14 cellular contexts compared by ENCODE assay signal in genomic region chr6:155524249-155524651, GRCh38.
DNase-seq lines count a peak whose midpoint lies in the region; ATAC-seq, FAIRE-seq and TF ChIP-seq lines count a peak whose summit lies in the region.
"Had no signal": no experiment of that assay in that cellular context is flagged by ENCODE, and none has a peak within 500 bp of the region (broad histone marks: within the 10 kb centered on the region; RNA-seq: fewer than 3 reads in every experiment).

No MANE protein-coding gene starts in this region.

- TF ChIP-seq CTCF in H1 (IDR thresholded peaks at IDR 0.05; ENCODE audit: control extremely low read depth in 1 of 3, insufficient read depth in 1 of 3, low read depth in 1 of 3, low read length in 3 of 3) (no peak), dorsolateral prefrontal cortex (IDR thresholded peaks at IDR 0.05 in 54 of 56, conservative IDR thresholded peaks at IDR 0.05 in 2 of 56; ENCODE audit: low read depth in 1 of 56, partially characterized antibody in 56 of 56) (no peak), thyroid gland (IDR thresholded peaks at IDR 0.05) (no peak)

- H2BK20ac ChIP-seq in H1 (ENCODE audit: low read length) = no peak overlapping the region

- H3K27me3 Mint-ChIP-seq in activated naive CD4-positive, alpha-beta T cell treated with anti-CD3 and anti-CD28 coated beads for 36 hours (ENCODE audit: low read depth) = no peaks in the 10 kb centered on the region

- H3K36me3 ChIP-seq in H1 (ENCODE audit: control insufficient read depth in 2 of 4, insufficient read depth in 4 of 4, low read length in 3 of 4) (no peaks in the 10 kb centered on the region), thyroid gland (no peaks in the 10 kb centered on the region)
- H3K36me3 ChIP-seq: esophagus muscularis mucosa, left ventricle myocardium inferior had no signal

- H2BK12ac ChIP-seq in H1 (ENCODE audit: low read depth, low read length) = no peak overlapping the region

- no peak overlapping the region for H3K4me3 Mint-ChIP-seq in activated naive CD4-positive, alpha-beta T cell treated with anti-CD3 and anti-CD28 coated beads for 36 hours
- H3K4me3 Mint-ChIP-seq in stimulated activated effector memory CD8-positive, alpha-beta T cell treated with anti-CD3 and anti-CD28 coated beads, Interleukin-12 subunit alpha, Interleukin-12 subunit beta, amount 100 ng/mL, for 72 hours = no peak overlapping the region
- H3K4me3 Mint-ChIP-seq: CD4-positive, alpha-beta memory T cell had no signal

- no peak overlapping the region for H2AK5ac ChIP-seq in H1 (ENCODE audit: low read depth, low read length)

- no peaks in the 10 kb centered on the region for H3K23me2 ChIP-seq in H1 (ENCODE audit: low read depth, low read length)

- H3K4me2 ChIP-seq in H1 (ENCODE audit: insufficient read depth in 1 of 2, low read depth in 2 of 2, low read length in 2 of 2) = no peak overlapping the region

- H2BK5ac ChIP-seq in H1 (ENCODE audit: low read depth, low read length) = no peak overlapping the region

- no peak overlapping the region for H2BK120ac ChIP-seq in H1 (replicated peaks; ENCODE audit: low read depth, low read length)

- TF ChIP-seq EP300 in H1 (IDR thresholded peaks at IDR 0.05; ENCODE audit: borderline replicate concordance in 1 of 2, low read depth in 2 of 2, low read length in 2 of 2) = no peak

- no peak overlapping the region for H4K5ac ChIP-seq in H1 (ENCODE audit: insufficient read length, low read depth, low read length)

- CTCF ChIA-PET in activated naive CD4-positive, alpha-beta T cell treated with anti-CD3 and anti-CD28 coated beads for 36 hours (lab: Charles Lee) = interaction anchor here (1.0 to 1.2 kb wide), 2 partner anchors 13 to 352 kb away, joined by 3 to 4 read pairs; no protein-coding TSS in a partner anchor
- CTCF ChIA-PET in H1 (lab: Charles Lee; ENCODE audit: partially characterized antibody) = interaction anchor here (1.0 to 1.3 kb wide), 3 partner anchors 69 to 198 kb away, joined by 3 to 6 read pairs (median 3); partner anchors contain the start of gene NOX3

- TF ChIP-seq RAD21 in H1 (IDR thresholded peaks at IDR 0.05 in 1 of 2, conservative IDR thresholded peaks at IDR 0.05 in 1 of 2; ENCODE audit: low read depth in 2 of 2, low read length in 2 of 2) = no peak

- peaks cover 49% of the 10 kb centered on the region for H3K4me1 Mint-ChIP-seq in activated naive CD4-positive, alpha-beta T cell treated with anti-CD3 and anti-CD28 coated beads for 36 hours (ENCODE audit: low read depth)
- H3K4me1 Mint-ChIP-seq in stimulated activated effector memory CD8-positive, alpha-beta T cell treated with anti-CD3 and anti-CD28 coated beads, Interleukin-12 subunit alpha, Interleukin-12 subunit beta, amount 100 ng/mL, for 72 hours = peaks cover 10% of the 10 kb centered on the region

- no peaks in the 10 kb centered on the region for H3K9me3 Mint-ChIP-seq in activated naive CD4-positive, alpha-beta T cell treated with anti-CD3 and anti-CD28 coated beads for 36 hours
- no peaks in the 10 kb centered on the region for H3K9me3 Mint-ChIP-seq in stimulated activated effector memory CD8-positive, alpha-beta T cell treated with anti-CD3 and anti-CD28 coated beads, Interleukin-12 subunit alpha, Interleukin-12 subunit beta, amount 100 ng/mL, for 72 hours

- H3K4me3 ChIP-seq in H1 (ENCODE audit: extremely low read depth in 1 of 4, insufficient read depth in 2 of 4, low read depth in 3 of 4, low read length in 4 of 4) (no peak overlapping the region), dorsolateral prefrontal cortex (no peak overlapping the region), thyroid gland (replicated peaks in 1 of 3) (no peak overlapping the region)
- H3K4me3 ChIP-seq: esophagus muscularis mucosa, GM12878, left ventricle myocardium inferior had no signal

- FAIRE-seq in H1 (lab: Jason Lieb, UNC) = no peak
- FAIRE-seq: GM12878 had no signal

- H3K9me3 ChIP-seq in H1 (ENCODE audit: insufficient read depth in 2 of 2, low read depth in 1 of 2, low read length in 1 of 2) = no peaks in the 10 kb centered on the region
- H3K9me3 ChIP-seq in thyroid gland = no peaks in the 10 kb centered on the region
- H3K9me3 ChIP-seq: esophagus muscularis mucosa, left ventricle myocardium inferior had no signal

- H3K4ac ChIP-seq in H1 (replicated peaks; ENCODE audit: insufficient read length, low read depth, low read length) = no peak overlapping the region

- no peak overlapping the region for H3K18ac ChIP-seq in H1 (ENCODE audit: extremely low read depth, low read length)

- H3K9ac ChIP-seq in H1 (replicated peaks in 1 of 4; ENCODE audit: extremely low read depth in 1 of 4, low read depth in 3 of 4, low read length in 3 of 4) = no peak overlapping the region
- H3K9ac ChIP-seq: parathyroid adenoma had no signal

- H3K14ac ChIP-seq in H1 (ENCODE audit: insufficient read length) = no peak overlapping the region

- H3K4me1 ChIP-seq in H1 (replicated peaks in 1 of 4; ENCODE audit: control insufficient read depth in 3 of 4, insufficient read depth in 4 of 4, low read length in 3 of 4) = peaks cover 0 to 6% (median 0%) of the 10 kb centered on the region in 4 experiments; a peak in 1 of 7 replicates
- H3K4me1 ChIP-seq in thyroid gland = no peaks in the 10 kb centered on the region
- H3K4me1 ChIP-seq: parathyroid adenoma had no signal

- H3K27ac ChIP-seq in H1 (ENCODE audit: low read depth, low read length) = no peak overlapping the region
- no peak overlapping the region for H3K27ac ChIP-seq in dorsolateral prefrontal cortex
- no peak overlapping the region for H3K27ac ChIP-seq in substantia nigra (ENCODE audit: low read depth, low read length, poor library complexity, severe bottlenecking)
- no peak overlapping the region for H3K27ac ChIP-seq in thyroid gland
- H3K27ac ChIP-seq: esophagus muscularis mucosa, left ventricle myocardium inferior, parathyroid adenoma had no signal

- H3K56ac ChIP-seq in H1 (replicated peaks; ENCODE audit: insufficient read length, low read depth, low read length) = no peak overlapping the region

- H3K27ac Mint-ChIP-seq in activated naive CD4-positive, alpha-beta T cell treated with anti-CD3 and anti-CD28 coated beads for 36 hours = peak overlapping the region; percentile 84
- H3K27ac Mint-ChIP-seq in stimulated activated effector memory CD8-positive, alpha-beta T cell treated with anti-CD3 and anti-CD28 coated beads, Interleukin-12 subunit alpha, Interleukin-12 subunit beta, amount 100 ng/mL, for 72 hours = no peak overlapping the region
- H3K27ac Mint-ChIP-seq: CD4-positive, alpha-beta memory T cell had no signal

- H3K36me3 Mint-ChIP-seq in activated naive CD4-positive, alpha-beta T cell treated with anti-CD3 and anti-CD28 coated beads for 36 hours (ENCODE audit: low read depth) = no peaks in the 10 kb centered on the region
- no peaks in the 10 kb centered on the region for H3K36me3 Mint-ChIP-seq in stimulated activated effector memory CD8-positive, alpha-beta T cell treated with anti-CD3 and anti-CD28 coated beads, Interleukin-12 subunit alpha, Interleukin-12 subunit beta, amount 100 ng/mL, for 72 hours
- H3K36me3 Mint-ChIP-seq: CD4-positive, alpha-beta memory T cell had no signal

- H3K79me1 ChIP-seq in H1 (ENCODE audit: low read depth, low read length) = no peaks in the 10 kb centered on the region

- intact Hi-C loops in activated naive CD4-positive, alpha-beta T cell treated with anti-CD3 and anti-CD28 coated beads for 36 hours (cut with micrococcal nuclease) = loop anchor here (1.0 to 10.0 kb wide), 10 partner anchors 13 to 871 kb away; partner anchors contain the start of gene TFB1M
- intact Hi-C loops in dorsolateral prefrontal cortex (cut with DNase I) = no loop called here
- intact Hi-C loops in thyroid gland (cut with DNase I) = no loop called here

- peak; percentile 43 for DNase-seq in activated naive CD4-positive, alpha-beta T cell treated with anti-CD3 and anti-CD28 coated beads for 36 hours
- no peak for DNase-seq in activated naive CD4-positive, alpha-beta T cell (lab: John Stamatoyannopoulos, UW)
- DNase-seq in RKO (ENCODE audit: low spot score) = peak; percentile 30
- DNase-seq in H1 (ENCODE audit: low read depth in 1 of 2, low spot score in 2 of 2) = no peak
- no peak for DNase-seq in stimulated activated effector memory CD8-positive, alpha-beta T cell treated with anti-CD3 and anti-CD28 coated beads, Interleukin-12 subunit alpha, Interleukin-12 subunit beta, amount 100 ng/mL, for 72 hours (ENCODE audit: low spot score in 2 of 2)
- no peak for DNase-seq in dorsolateral prefrontal cortex
- no peak for DNase-seq in substantia nigra (lab: John Stamatoyannopoulos, UW)
- no peak for DNase-seq in thyroid gland
- DNase-seq: CD4-positive, alpha-beta memory T cell; left ventricle myocardium inferior; NCI-H524 treated with DMSO at 0.1 percent for 48 hours had no signal

- no peak overlapping the region for H4K8ac ChIP-seq in H1 (ENCODE audit: extremely low read depth, insufficient read depth, low read length)

- no peaks in the 10 kb centered on the region for H3K79me2 ChIP-seq in H1 (ENCODE audit: control insufficient read depth in 1 of 2, insufficient read depth in 2 of 2, low read length in 2 of 2)
- H3K79me2 ChIP-seq: parathyroid adenoma had no signal

- 86% methylated on average over 2 of the region's 2 CpGs; no CpG with 5 or more reads in 1 of the 2 experiments for WGBS in H1 (ENCODE audit: extremely low coverage in 1 of 2, insufficient coverage in 1 of 2, insufficient read length in 1 of 2, insufficient replicate concordance in 2 of 2, low coverage in 1 of 2, low lambda C conversion rate in 2 of 2, missing lambda C conversion rate in 1 of 2), 2 experiments
- 69 to 84% methylated on average over 2 of the region's 2 CpGs for WGBS in thyroid gland, 2 donors

- POLR2A ChIA-PET in H1 (lab: Charles Lee; ENCODE audit: partially characterized antibody) = no interaction called here

- peak; percentile 90 for ATAC-seq in stimulated activated effector memory CD8-positive, alpha-beta T cell treated with anti-CD3 and anti-CD28 coated beads, Interleukin-12 subunit alpha, Interleukin-12 subunit beta, amount 100 ng/mL, for 72 hours
- ATAC-seq: GM12878 had no signal

- H4K20me1 ChIP-seq in H1 (replicated peaks in 1 of 2; ENCODE audit: control insufficient read depth in 1 of 2, insufficient read depth in 2 of 2, low read length in 2 of 2) = no peaks in the 10 kb centered on the region

- H2BK15ac ChIP-seq in H1 (ENCODE audit: low read length) = 0 out of 2 replicates have a peak overlapping the region, but pooled peaks have one; percentile 12

- H3K27me3 ChIP-seq in H1 (replicated peaks in 1 of 4; ENCODE audit: control insufficient read depth in 3 of 4, extremely low read depth in 1 of 4, insufficient read depth in 3 of 4, low read length in 3 of 4) (no peaks in the 10 kb centered on the region), dorsolateral prefrontal cortex (peaks cover 0 to 4% (median 0%) of the 10 kb centered on the region in 45 donors), thyroid gland (no peaks in the 10 kb centered on the region)
- H3K27me3 ChIP-seq: esophagus muscularis mucosa had no signal

- H2AFZ ChIP-seq in H1 (ENCODE audit: low read length) = no peak overlapping the region
- H2AFZ ChIP-seq: parathyroid adenoma had no signal

- no peak overlapping the region for H4K91ac ChIP-seq in H1 (replicated peaks; ENCODE audit: insufficient read length, low read length)

- TF ChIP-seq POLR2A in H1 (IDR thresholded peaks at IDR 0.05; ENCODE audit: control extremely low read depth in 1 of 2, low read depth in 2 of 2, low read length in 2 of 2) = no peak
- no peak for TF ChIP-seq POLR2A in thyroid gland (IDR thresholded peaks at IDR 0.05)

- H3K23ac ChIP-seq in H1 (ENCODE audit: insufficient read length) = no peak overlapping the region

Comparison
In these comparisons a context has a peak if more than half of its experiments do, and no peak if none do; other contexts are left out.
1. DNase-seq: peak in activated naive CD4-positive, alpha-beta T cell treated with anti-CD3 and anti-CD28 coated beads for 36 hours (single experiment) and RKO (single experiment); none in activated naive CD4-positive, alpha-beta T cell (0 of 4), H1 (0 of 2), stimulated activated effector memory CD8-positive, alpha-beta T cell treated with anti-CD3 and anti-CD28 coated beads, Interleukin-12 subunit alpha, Interleukin-12 subunit beta, amount 100 ng/mL, for 72 hours (0 of 2), dorsolateral prefrontal cortex (0 of 10), substantia nigra (0 of 49) and thyroid gland (0 of 2).